Comparison of ENCODE assay signal across 8 cellular contexts in the genomic region with DNA sequence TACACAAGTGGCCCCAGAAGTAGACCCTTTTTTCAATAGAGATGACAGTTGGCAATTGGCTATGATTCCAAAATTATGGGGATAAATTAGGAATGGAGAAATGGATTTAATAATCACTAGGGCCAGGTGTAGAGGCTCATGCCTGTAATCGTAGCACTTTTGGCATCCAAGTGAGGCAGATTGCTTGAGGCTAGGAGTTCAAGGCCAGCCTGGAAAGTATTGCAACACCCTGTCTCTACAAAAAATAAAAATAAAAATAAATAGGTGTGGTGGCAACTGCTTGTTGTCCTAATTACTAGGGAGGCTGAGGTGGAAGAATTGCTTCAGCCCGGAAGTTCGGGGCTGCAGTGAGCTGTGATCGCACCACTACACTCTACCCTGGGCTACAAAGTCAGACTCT.
"Had no signal": no experiment of that assay in that cellular context is flagged by ENCODE, and none has a peak within 500 bp of the region (broad histone marks: within the 10 kb centered on the region; RNA-seq: fewer than 3 reads in every experiment).

No MANE protein-coding gene starts in this region.

- H3K27ac ChIP-seq: GM23248, HL-60 had no signal

- H3K4me3 ChIP-seq: GM23248, HAP-1, K562 had no signal

- H3K4me3 Mint-ChIP-seq: HFFc6 had no signal

- H2AFZ ChIP-seq: GM23248 had no signal

- H3K4me1 ChIP-seq: HAP-1 had no signal

- H3K9ac ChIP-seq: GM23248 had no signal

- H3K27ac Mint-ChIP-seq: HFFc6 had no signal

- DNase-seq: GM23248, GOT3, H7, HFFc6, IMR-90 had no signal

- H3K36me3 ChIP-seq: HAP-1 had no signal

- H3K9me3 ChIP-seq: HAP-1 had no signal
